In the genomic region with DNA sequence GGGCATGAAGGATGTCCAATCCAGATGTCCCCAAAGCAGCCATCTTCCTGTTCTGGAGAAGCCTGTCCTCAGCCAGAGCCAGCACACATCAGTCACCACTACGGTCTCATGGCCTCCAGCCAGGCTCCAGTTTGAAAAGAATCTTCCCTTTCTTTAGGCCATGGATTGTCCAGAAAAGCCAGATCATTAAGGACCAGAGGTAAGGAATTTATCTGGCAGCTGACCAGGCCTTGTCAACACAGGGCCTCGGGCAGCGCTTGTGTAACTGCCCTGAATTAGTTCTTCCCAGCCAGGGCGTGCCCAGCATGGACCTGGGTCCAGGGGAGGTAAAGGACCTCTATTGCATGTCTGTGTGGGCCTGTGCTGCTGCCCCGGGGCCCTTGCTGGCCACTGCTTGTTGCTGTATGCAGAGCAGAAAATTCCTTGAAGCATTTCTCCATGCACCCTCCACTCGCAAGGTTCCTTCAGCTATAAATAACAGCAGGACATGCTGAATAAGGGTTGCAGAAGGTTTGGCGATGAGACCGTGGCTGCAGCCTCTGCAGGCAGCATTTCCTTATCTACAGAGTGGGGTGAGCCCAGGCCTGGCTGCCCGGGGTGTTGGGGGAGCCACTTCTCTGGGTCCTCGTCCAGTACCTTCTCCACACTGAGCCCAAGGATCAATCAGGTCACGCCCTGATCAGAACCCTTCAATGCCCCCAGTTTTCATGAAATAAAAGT, we compare ENCODE assay signal across 8 cellular contexts. TPM values are rescaled to one million over a fixed set of nuclear protein-coding genes. Genes with fewer than 3 reads are reported as not detected.
DNase-seq lines count a peak whose midpoint lies in the region; ATAC-seq and TF ChIP-seq lines count a peak whose summit lies in the region.

No MANE protein-coding gene starts in this region.

- H3K27ac Mint-ChIP-seq in activated naive CD4-positive, alpha-beta T cell treated with anti-CD3 and anti-CD28 coated beads, Interleukin-2, amount 50 U/mL, for 24 hours: peak overlapping the region; percentile 30
- peak overlapping the region; percentile 7 for H3K27ac Mint-ChIP-seq in endodermal cell

- no peaks in the 10 kb centered on the region for H3K4me1 Mint-ChIP-seq in activated naive CD4-positive, alpha-beta T cell treated with anti-CD3 and anti-CD28 coated beads, Interleukin-2, amount 50 U/mL, for 24 hours
- no peaks in the 10 kb centered on the region for H3K4me1 Mint-ChIP-seq in endodermal cell

- H3K9me3 ChIP-seq in endodermal cell (ENCODE audit: control insufficient read depth, low read length) (no peaks in the 10 kb centered on the region), lung (ENCODE audit: control insufficient read depth in 2 of 2, insufficient read depth in 1 of 2, low read length in 1 of 2) (no peaks in the 10 kb centered on the region)

- no peak for DNase-seq in activated naive CD4-positive, alpha-beta T cell treated with Interleukin-2 at 50 U/mL for 16 hours
- no peak for DNase-seq in endodermal cell
- peak; percentile 70 for DNase-seq in lung (ENCODE audit: low spot score)
- no peak for DNase-seq in CD1c-positive myeloid dendritic cell (ENCODE audit: extremely low spot score)
- no peak for DNase-seq in cerebellar cortex (ENCODE audit: low spot score)
- DNase-seq in NCI-H1436 treated with DMSO at 0.1 percent for 48 hours (lab: John Stamatoyannopoulos, UW): no peak

- H3K27me3 ChIP-seq in endodermal cell (ENCODE audit: control insufficient read depth, insufficient read depth, low read length, poor library complexity, severe bottlenecking) (no peaks in the 10 kb centered on the region), lung (ENCODE audit: control insufficient read depth, insufficient read depth) (no peaks in the 10 kb centered on the region)

- TF ChIP-seq CTCF in endodermal cell (conservative IDR thresholded peaks at IDR 0.05) (no peak), lung (IDR thresholded peaks at IDR 0.05; ENCODE audit: control extremely low read depth, extremely low read depth) (no peak)

- H3K9ac ChIP-seq in endodermal cell (ENCODE audit: extremely low read depth, low read length, poor library complexity, severe bottlenecking): no peak overlapping the region

- ATAC-seq in lung (ENCODE audit: insufficient read depth, low FRiP score): peak; percentile 69
- no peak for ATAC-seq in GM18870 (IDR thresholded peaks at IDR 0.05; ENCODE audit: unreplicated experiment)

- H3K4me1 ChIP-seq in endodermal cell (ENCODE audit: control insufficient read depth, insufficient read depth, low read length): no peaks in the 10 kb centered on the region
- H3K4me1 ChIP-seq in lung (ENCODE audit: control insufficient read depth in 2 of 2, insufficient read depth in 2 of 2, low read length in 2 of 2): peaks cover 0 to 7% of the 10 kb centered on the region in 2 donors

- no peaks in the 10 kb centered on the region for H3K27me3 Mint-ChIP-seq in activated naive CD4-positive, alpha-beta T cell treated with anti-CD3 and anti-CD28 coated beads, Interleukin-2, amount 50 U/mL, for 24 hours
- no peaks in the 10 kb centered on the region for H3K27me3 Mint-ChIP-seq in endodermal cell (ENCODE audit: insufficient read depth)

- no peaks in the 10 kb centered on the region for H3K9me3 Mint-ChIP-seq in activated naive CD4-positive, alpha-beta T cell treated with anti-CD3 and anti-CD28 coated beads, Interleukin-2, amount 50 U/mL, for 24 hours
- peaks cover 2% of the 10 kb centered on the region for H3K9me3 Mint-ChIP-seq in endodermal cell

- H3K36me3 ChIP-seq in endodermal cell (ENCODE audit: control insufficient read depth, insufficient read depth, low read length): no peaks in the 10 kb centered on the region
- H3K36me3 ChIP-seq in lung (ENCODE audit: control insufficient read depth in 2 of 2, insufficient read depth in 2 of 2, low read length in 2 of 2): no peaks in the 10 kb centered on the region

- H3K4me3 Mint-ChIP-seq in activated naive CD4-positive, alpha-beta T cell treated with anti-CD3 and anti-CD28 coated beads, Interleukin-2, amount 50 U/mL, for 24 hours: no peak overlapping the region
- no peak overlapping the region for H3K4me3 Mint-ChIP-seq in endodermal cell

- 86 to 87% methylated on average over 8 to 11 of the region's 11 CpGs for whole genome bisulfite sequencing in endodermal cell (ENCODE audit: insufficient coverage in 1 of 2, insufficient read length in 1 of 2), 2 experiments
- 36 to 39% methylated on average over 11 of the region's 11 CpGs for WGBS in lung, 2 donors

- H3K4me3 ChIP-seq in endodermal cell (ENCODE audit: low read length) (no peak overlapping the region), lung (no peak overlapping the region)

- H3K36me3 Mint-ChIP-seq in activated naive CD4-positive, alpha-beta T cell treated with anti-CD3 and anti-CD28 coated beads, Interleukin-2, amount 50 U/mL, for 24 hours: no peaks in the 10 kb centered on the region
- H3K36me3 Mint-ChIP-seq in endodermal cell (ENCODE audit: low read depth): no peaks in the 10 kb centered on the region

- no peak overlapping the region for H3K27ac ChIP-seq in endodermal cell (ENCODE audit: low read depth, low read length)
- peak overlapping the region; percentile 24 to 49 for H3K27ac ChIP-seq in lung (ENCODE audit: low read depth in 1 of 2, low read length in 1 of 2)

RNA-seq across cellular contexts. Expression of a gene that starts 21.7 kb away (rescaled TPM):
- total RNA-seq in endodermal cell (10 to 100 TPM; 22.7 to 24.1 TPM), lung (10 to 100 TPM; 43.1 to 44.1 TPM)
- polyA plus RNA-seq in endodermal cell (2013, experiment 1 of 2): 28.1 TPM
- 28.9 TPM for polyA plus RNA-seq in endodermal cell (2013, experiment 2 of 2)
- polyA plus RNA-seq in lung: 10 to 100 TPM; 31.0 to 41.5 TPM

RNA-seq across cellular contexts. Expression of a gene that starts 48.6 kb away (rescaled TPM):
- total RNA-seq in endodermal cell (1 to 10 TPM; 5.4 to 6.0 TPM), lung (1 to 10 TPM; 6.7 to 7.5 TPM)
- polyA plus RNA-seq in endodermal cell (2013, experiment 1 of 2): 4.1 TPM
- polyA plus RNA-seq in endodermal cell (2013, experiment 2 of 2): 4.3 TPM
- polyA plus RNA-seq in lung: 1 to 10 TPM; 2.7 to 2.9 TPM

RNA-seq across cellular contexts. Expression of a gene that starts 57.4 kb away (rescaled TPM):
- total RNA-seq in endodermal cell: 10 to 100 TPM; 17.5 to 19.9 TPM
- polyA plus RNA-seq in endodermal cell (2013, experiment 1 of 2): 8.8 TPM
- 9.8 TPM for polyA plus RNA-seq in endodermal cell (2013, experiment 2 of 2)
- 10 to 100 TPM; 11.4 to 30.1 TPM for total RNA-seq in lung
- 10 to 100 TPM; 17.3 to 19.7 TPM for polyA plus RNA-seq in lung
